8 cellular contexts compared by ENCODE assay signal in the genomic region with DNA sequence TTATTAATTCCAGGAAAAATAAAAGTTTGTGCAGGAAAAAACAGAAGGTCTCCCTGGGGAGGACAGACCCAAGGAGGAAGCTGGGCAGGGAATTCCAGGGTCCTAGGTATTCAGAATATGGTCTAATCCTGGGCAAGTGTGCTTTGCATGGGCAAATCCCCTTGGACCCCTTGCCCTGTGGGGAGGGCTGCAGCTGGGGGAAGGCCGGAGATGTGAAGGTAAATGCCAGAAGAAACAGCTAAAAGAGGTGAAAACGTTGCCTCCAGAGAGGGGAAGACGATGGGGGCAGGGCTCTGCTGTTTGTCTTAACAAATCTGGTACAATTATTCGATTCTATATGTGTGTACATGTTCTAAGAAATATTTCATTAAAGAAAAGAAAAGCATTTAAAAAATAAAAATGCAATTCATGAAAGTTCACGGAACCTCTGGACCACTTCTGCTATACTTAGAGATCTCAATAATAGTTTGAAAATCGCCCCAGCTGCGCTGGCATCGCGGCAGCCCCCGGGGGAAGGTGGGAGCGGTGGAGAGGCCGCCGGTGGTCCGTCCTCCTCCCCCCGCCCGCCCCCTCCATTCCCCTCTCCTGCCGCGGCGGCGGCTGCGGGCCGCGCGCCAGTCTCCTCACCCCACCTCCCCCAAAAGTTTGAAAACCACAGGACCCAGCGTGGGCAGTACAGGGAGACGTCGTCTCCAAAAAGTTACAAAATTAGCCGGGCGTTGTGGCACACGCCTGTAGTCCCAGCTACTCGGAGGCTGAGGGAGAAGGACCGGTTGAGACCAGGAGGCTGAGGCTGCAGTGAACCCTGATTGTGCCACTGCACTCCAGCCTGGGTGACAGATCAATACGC. TPM values are rescaled to one million over a fixed set of nuclear protein-coding genes. Genes with fewer than 3 reads are reported as not detected.
A peak's percentile ranks its signal among the peaks of the same experiment; 100 is the strongest.
DNase-seq lines count a peak whose midpoint lies in the region; ATAC-seq and TF ChIP-seq lines count a peak whose summit lies in the region.

No MANE protein-coding gene starts in this region.

- H3K27ac ChIP-seq in breast epithelium, result peak overlapping the region; percentile 93 to 96
- peak overlapping the region; percentile 95 for H3K27ac ChIP-seq in muscle layer of colon (ENCODE audit: low read depth, low read length)

- DNase-seq in CD14-positive monocyte (ENCODE audit: low spot score), result no peak
- no peak for DNase-seq in breast epithelium (ENCODE audit: low spot score in 2 of 2)
- DNase-seq in NCI-H128 (lab: John Stamatoyannopoulos, UW; ENCODE audit: unreplicated experiment), result no peak
- no peak for DNase-seq in AML-193 (lab: John Stamatoyannopoulos, UW)
- no peak for DNase-seq in germinal center (ENCODE audit: low spot score)

- TF ChIP-seq POLR2A in breast epithelium (IDR thresholded peaks at IDR 0.05), result no peak

- H3K9ac ChIP-seq in muscle layer of colon (ENCODE audit: low read length), result peak overlapping the region; percentile 34

- ATAC-seq in HG03097 (IDR thresholded peaks at IDR 0.05; ENCODE audit: low FRiP score, unreplicated experiment) (peak; percentile 21), GM21526 (IDR thresholded peaks at IDR 0.05; ENCODE audit: low FRiP score, unreplicated experiment) (no peak)

- no peak overlapping the region for H3K27ac Mint-ChIP-seq in CD14-positive monocyte

- H3K36me3 ChIP-seq in breast epithelium (no peaks in the 10 kb centered on the region), muscle layer of colon (ENCODE audit: insufficient read depth, low read length) (no peaks in the 10 kb centered on the region)

- H3K4me3 ChIP-seq in breast epithelium (peak overlapping the region; percentile 51 to 77 (median 68)), muscle layer of colon (ENCODE audit: low read depth in 1 of 2, low read length in 2 of 2) (peak overlapping the region; percentile 55 to 91)

- H3K4me3 Mint-ChIP-seq in CD14-positive monocyte, result peak overlapping the region; percentile 86 to 94

- no peak for TF ChIP-seq CTCF in CD14-positive monocyte (IDR thresholded peaks at IDR 0.05)
- TF ChIP-seq CTCF in breast epithelium (IDR thresholded peaks at IDR 0.05), result no peak

- H3K27me3 Mint-ChIP-seq in CD14-positive monocyte (ENCODE audit: low read depth in 3 of 3), result peaks cover 42 to 64% (median 53%) of the 10 kb centered on the region in 3 donors

- H3K9me3 ChIP-seq in breast epithelium, result no peaks in the 10 kb centered on the region
- no peaks in the 10 kb centered on the region for H3K9me3 ChIP-seq in muscle layer of colon (ENCODE audit: low read length)

- H3K9me3 Mint-ChIP-seq in CD14-positive monocyte, result peaks cover 0 to 6% (median 2%) of the 10 kb centered on the region in 7 donors

- H3K36me3 Mint-ChIP-seq in CD14-positive monocyte, result no peaks in the 10 kb centered on the region

- peaks cover 26% of the 10 kb centered on the region for H3K4me1 Mint-ChIP-seq in CD14-positive monocyte

- H3K4me1 ChIP-seq in breast epithelium (peaks cover 0 to 6% of the 10 kb centered on the region in 2 donors), muscle layer of colon (ENCODE audit: insufficient read depth, low read length) (peaks cover 22% of the 10 kb centered on the region)

- H3K27me3 ChIP-seq in breast epithelium (no peaks in the 10 kb centered on the region), muscle layer of colon (ENCODE audit: control insufficient read depth in 1 of 2, insufficient read depth in 2 of 2, low read length in 2 of 2) (no peaks in the 10 kb centered on the region)

- intact Hi-C loops in CD14-positive monocyte (cut with micrococcal nuclease) (no loop called here), breast epithelium (cut with DNase I; ENCODE audit: low total_unique reads) (no loop called here)

RNA-seq across cellular contexts. Expression of a gene that starts 1.5 kb away (rescaled TPM):
- under 1 TPM; 0.14 to 0.57 TPM for polyA plus RNA-seq in CD14-positive monocyte
- total RNA-seq in breast epithelium, result 10 to 100 TPM; 10.4 to 34.0 (median 32.8) TPM

RNA-seq across cellular contexts. Expression of a gene that starts 16.4 kb away (rescaled TPM):
- polyA plus RNA-seq in CD14-positive monocyte, result not detected
- under 1 TPM; 0.59 to 0.98 (median 0.96) TPM for total RNA-seq in breast epithelium

RNA-seq across cellular contexts. Expression of a gene that starts 53.9 kb away (rescaled TPM):
- 10 to 100 TPM; 50.3 to 52.3 TPM for polyA plus RNA-seq in CD14-positive monocyte
- 10 to 100 TPM; 37.6 to 52.4 (median 52.1) TPM for total RNA-seq in breast epithelium
